1 cellular context compared by ENCODE assay signal in the genomic region with DNA sequence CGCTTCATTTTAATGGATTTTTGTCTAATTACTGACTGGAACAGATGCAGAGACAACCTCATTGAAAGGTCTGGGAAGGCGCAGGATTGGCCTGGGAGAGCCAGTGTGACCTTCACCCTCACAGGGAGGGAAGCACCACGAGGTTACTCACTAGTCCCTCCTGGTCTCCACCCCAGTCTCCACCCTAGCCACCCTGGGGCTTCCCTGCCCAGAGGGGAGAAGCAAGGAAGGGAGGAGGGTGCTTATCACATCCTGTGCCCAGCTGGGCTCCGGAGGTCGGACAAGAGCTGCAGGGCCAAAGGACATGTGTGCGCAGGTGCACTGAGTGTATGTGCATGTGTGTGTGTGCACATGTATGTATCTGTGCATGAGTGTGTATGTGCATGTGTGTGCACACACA.
TF ChIP-seq lines count a peak whose summit lies in the region.

No MANE protein-coding gene starts in this region.

TF ChIP-seq in WTC11, 78 proteins besides CTCF, POLR2A, EP300 and RAD21 (continued from another document):
- TF ChIP-seq, protein P1, sequence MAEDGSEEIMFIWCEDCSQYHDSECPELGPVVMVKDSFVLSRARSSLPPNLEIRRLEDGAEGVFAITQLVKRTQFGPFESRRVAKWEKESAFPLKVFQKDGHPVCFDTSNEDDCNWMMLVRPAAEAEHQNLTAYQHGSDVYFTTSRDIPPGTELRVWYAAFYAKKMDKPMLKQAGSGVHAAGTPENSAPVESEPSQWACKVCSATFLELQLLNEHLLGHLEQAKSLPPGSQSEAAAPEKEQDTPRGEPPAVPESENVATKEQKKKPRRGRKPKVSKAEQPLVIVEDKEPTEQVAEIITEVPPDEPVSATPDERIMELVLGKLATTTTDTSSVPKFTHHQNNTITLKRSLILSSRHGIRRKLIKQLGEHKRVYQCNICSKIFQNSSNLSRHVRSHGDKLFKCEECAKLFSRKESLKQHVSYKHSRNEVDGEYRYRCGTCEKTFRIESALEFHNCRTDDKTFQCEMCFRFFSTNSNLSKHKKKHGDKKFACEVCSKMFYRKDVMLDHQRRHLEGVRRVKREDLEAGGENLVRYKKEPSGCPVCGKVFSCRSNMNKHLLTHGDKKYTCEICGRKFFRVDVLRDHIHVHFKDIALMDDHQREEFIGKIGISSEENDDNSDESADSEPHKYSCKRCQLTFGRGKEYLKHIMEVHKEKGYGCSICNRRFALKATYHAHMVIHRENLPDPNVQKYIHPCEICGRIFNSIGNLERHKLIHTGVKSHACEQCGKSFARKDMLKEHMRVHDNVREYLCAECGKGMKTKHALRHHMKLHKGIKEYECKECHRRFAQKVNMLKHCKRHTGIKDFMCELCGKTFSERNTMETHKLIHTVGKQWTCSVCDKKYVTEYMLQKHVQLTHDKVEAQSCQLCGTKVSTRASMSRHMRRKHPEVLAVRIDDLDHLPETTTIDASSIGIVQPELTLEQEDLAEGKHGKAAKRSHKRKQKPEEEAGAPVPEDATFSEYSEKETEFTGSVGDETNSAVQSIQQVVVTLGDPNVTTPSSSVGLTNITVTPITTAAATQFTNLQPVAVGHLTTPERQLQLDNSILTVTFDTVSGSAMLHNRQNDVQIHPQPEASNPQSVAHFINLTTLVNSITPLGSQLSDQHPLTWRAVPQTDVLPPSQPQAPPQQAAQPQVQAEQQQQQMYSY (CRISPR knock-in tag; IDR thresholded peaks at IDR 0.05), result no peak
- TF ChIP-seq, protein P2, sequence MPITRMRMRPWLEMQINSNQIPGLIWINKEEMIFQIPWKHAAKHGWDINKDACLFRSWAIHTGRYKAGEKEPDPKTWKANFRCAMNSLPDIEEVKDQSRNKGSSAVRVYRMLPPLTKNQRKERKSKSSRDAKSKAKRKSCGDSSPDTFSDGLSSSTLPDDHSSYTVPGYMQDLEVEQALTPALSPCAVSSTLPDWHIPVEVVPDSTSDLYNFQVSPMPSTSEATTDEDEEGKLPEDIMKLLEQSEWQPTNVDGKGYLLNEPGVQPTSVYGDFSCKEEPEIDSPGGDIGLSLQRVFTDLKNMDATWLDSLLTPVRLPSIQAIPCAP (CRISPR knock-in tag; IDR thresholded peaks at IDR 0.05), result no peak
- TF ChIP-seq, protein P3, sequence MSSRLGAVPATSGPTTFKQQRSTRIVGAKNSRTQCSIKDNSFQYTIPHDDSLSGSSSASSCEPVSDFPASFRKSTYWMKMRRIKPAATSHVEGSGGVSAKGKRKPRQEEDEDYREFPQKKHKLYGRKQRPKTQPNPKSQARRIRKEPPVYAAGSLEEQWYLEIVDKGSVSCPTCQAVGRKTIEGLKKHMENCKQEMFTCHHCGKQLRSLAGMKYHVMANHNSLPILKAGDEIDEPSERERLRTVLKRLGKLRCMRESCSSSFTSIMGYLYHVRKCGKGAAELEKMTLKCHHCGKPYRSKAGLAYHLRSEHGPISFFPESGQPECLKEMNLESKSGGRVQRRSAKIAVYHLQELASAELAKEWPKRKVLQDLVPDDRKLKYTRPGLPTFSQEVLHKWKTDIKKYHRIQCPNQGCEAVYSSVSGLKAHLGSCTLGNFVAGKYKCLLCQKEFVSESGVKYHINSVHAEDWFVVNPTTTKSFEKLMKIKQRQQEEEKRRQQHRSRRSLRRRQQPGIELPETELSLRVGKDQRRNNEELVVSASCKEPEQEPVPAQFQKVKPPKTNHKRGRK (CRISPR knock-in tag; IDR thresholded peaks at IDR 0.05; ENCODE audit: borderline replicate concordance), result no peak
- TF ChIP-seq, protein P4, sequence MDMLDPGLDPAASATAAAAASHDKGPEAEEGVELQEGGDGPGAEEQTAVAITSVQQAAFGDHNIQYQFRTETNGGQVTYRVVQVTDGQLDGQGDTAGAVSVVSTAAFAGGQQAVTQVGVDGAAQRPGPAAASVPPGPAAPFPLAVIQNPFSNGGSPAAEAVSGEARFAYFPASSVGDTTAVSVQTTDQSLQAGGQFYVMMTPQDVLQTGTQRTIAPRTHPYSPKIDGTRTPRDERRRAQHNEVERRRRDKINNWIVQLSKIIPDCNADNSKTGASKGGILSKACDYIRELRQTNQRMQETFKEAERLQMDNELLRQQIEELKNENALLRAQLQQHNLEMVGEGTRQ (CRISPR knock-in tag; IDR thresholded peaks at IDR 0.05), result no peak
- TF ChIP-seq CBFB (CRISPR knock-in tag; IDR thresholded peaks at IDR 0.05; ENCODE audit: low read depth), result no peak
- TF ChIP-seq, protein P5, sequence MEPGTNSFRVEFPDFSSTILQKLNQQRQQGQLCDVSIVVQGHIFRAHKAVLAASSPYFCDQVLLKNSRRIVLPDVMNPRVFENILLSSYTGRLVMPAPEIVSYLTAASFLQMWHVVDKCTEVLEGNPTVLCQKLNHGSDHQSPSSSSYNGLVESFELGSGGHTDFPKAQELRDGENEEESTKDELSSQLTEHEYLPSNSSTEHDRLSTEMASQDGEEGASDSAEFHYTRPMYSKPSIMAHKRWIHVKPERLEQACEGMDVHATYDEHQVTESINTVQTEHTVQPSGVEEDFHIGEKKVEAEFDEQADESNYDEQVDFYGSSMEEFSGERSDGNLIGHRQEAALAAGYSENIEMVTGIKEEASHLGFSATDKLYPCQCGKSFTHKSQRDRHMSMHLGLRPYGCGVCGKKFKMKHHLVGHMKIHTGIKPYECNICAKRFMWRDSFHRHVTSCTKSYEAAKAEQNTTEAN (CRISPR knock-in tag; IDR thresholded peaks at IDR 0.05), result no peak
- TF ChIP-seq ZNF263 (CRISPR knock-in tag; IDR thresholded peaks at IDR 0.05; ENCODE audit: low read depth), result no peak
